25 cellular contexts compared by ENCODE assay signal in genomic region chr12:48832321-48833060, GRCh38.
"Had no signal": no experiment of that assay in that cellular context is flagged by ENCODE, and none has a peak within 500 bp of the region (broad histone marks: within the 10 kb centered on the region; RNA-seq: fewer than 3 reads in every experiment).

No MANE protein-coding gene starts in this region.

- H3K4me3 Mint-ChIP-seq: natural killer cell; nephron progenitor cell; stimulated activated memory B cell treated with anti-CD40 and anti-IgM and Interleukin-4, amounts not matched to agents 10 μg/mL and 1 μg/mL and 100 μg/mL, for 72 hours had no signal

- H3K27ac Mint-ChIP-seq: natural killer cell; nephron progenitor cell; progenitor cell of endocrine pancreas; stimulated activated memory B cell treated with anti-CD40 and anti-IgM and Interleukin-4, amounts not matched to agents 10 μg/mL and 1 μg/mL and 100 μg/mL, for 72 hours had no signal

- ATAC-seq: left colon; left lung; lower lobe of right lung; natural killer cell; right lobe of liver; stimulated activated memory B cell treated with anti-CD40 and anti-IgM and Interleukin-4, amounts not matched to agents 10 μg/mL and 1 μg/mL and 100 μg/mL, for 72 hours; upper lobe of right lung had no signal

- H3K9me3 ChIP-seq: left lung, lower lobe of right lung, ovary, right atrium auricular region, right lobe of liver, suprapubic skin, thoracic aorta, tibial artery, upper lobe of right lung had no signal

- H3K4me1 Mint-ChIP-seq: nephron progenitor cell; stimulated activated memory B cell treated with anti-CD40 and anti-IgM and Interleukin-4, amounts not matched to agents 10 μg/mL and 1 μg/mL and 100 μg/mL, for 72 hours had no signal

- H3K27ac ChIP-seq: left lung, lower lobe of right lung, ovary, right atrium auricular region, right lobe of liver, suprapubic skin, thoracic aorta, tibial artery, upper lobe of right lung had no signal

- DNase-seq: hippocampal formation; kidney glomerular epithelial cell; left colon; left lung; lower lobe of right lung; mammary epithelial cell; mesenchymal stem cell; natural killer cell; nephron progenitor cell; ovary; right lobe of liver; stimulated activated CD4-positive, alpha-beta T cell treated with anti-CD3 and anti-CD28 coated beads, Interleukin-1b, Interleukin-23, amount 100 ng/mL, for 48 hours; stimulated activated CD4-positive, alpha-beta T cell treated with anti-CD3 and anti-CD28 coated beads, Interleukin-2, amount 100 ng/mL, for 48 hours; stimulated activated CD4-positive, alpha-beta T cell treated with anti-CD3 and anti-CD28 coated beads, Interleukin-4, amount 100 ng/mL, for 4 hours; stimulated activated CD8-positive, alpha-beta memory T cell treated with anti-CD3 and anti-CD28 coated beads, Interleukin-4, amount 100 ng/mL, for 48 hours; stimulated activated naive CD4-positive, alpha-beta T cell treated with Interleukin-2 at 50 U/mL for 16 hours; tibial artery; trophoblast cell; upper lobe of right lung had no signal

- H3K27me3 ChIP-seq: left lung, ovary, right atrium auricular region, right lobe of liver, suprapubic skin, tibial artery, upper lobe of right lung had no signal

- H3K27me3 Mint-ChIP-seq: progenitor cell of endocrine pancreas; stimulated activated memory B cell treated with anti-CD40 and anti-IgM and Interleukin-4, amounts not matched to agents 10 μg/mL and 1 μg/mL and 100 μg/mL, for 72 hours had no signal

- H3K9me3 Mint-ChIP-seq: natural killer cell; nephron progenitor cell; stimulated activated memory B cell treated with anti-CD40 and anti-IgM and Interleukin-4, amounts not matched to agents 10 μg/mL and 1 μg/mL and 100 μg/mL, for 72 hours had no signal

- H3K4me3 ChIP-seq: left lung, lower lobe of right lung, ovary, right atrium auricular region, right lobe of liver, smooth muscle cell, suprapubic skin, thoracic aorta, tibial artery, upper lobe of right lung had no signal

- H3K36me3 ChIP-seq: ovary had no signal
